In the genomic region with DNA sequence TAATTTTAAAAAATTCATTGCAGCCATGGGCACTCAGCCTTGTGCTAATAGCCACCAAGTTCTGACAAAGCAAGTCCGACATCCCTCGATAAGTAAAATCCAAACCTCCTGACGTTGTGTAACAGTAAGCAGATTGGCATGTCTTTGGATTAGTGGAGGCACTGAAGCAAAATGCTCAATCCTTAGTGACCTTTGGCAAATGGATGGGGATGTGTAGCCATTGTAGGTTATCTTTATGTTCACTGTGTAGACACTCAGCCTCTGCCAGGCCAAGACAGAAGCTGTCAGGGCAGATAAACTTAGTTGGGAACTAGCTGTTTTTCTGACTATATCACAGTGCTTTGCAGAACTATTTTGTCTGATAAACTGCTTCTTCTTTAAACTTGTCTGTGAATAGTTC, we compare ENCODE assay signal across 20 cellular contexts.
DNase-seq lines count a peak whose midpoint lies in the region; ATAC-seq, FAIRE-seq and TF ChIP-seq lines count a peak whose summit lies in the region.
"Had no signal": no experiment of that assay in that cellular context is flagged by ENCODE, and none has a peak within 500 bp of the region (broad histone marks: within the 10 kb centered on the region; RNA-seq: fewer than 3 reads in every experiment).

No MANE protein-coding gene starts in this region.

- CTCF ChIA-PET in K562 (lab: Yijun Ruan, JAX; ENCODE audit: low intra/inter-chr PET ratio) = no interaction called here

- H2AFZ ChIP-seq in K562 (ENCODE audit: low read depth, low read length) (no peak overlapping the region), GM23338 (no peak overlapping the region), trophoblast cell (ENCODE audit: insufficient read depth, low read length, poor library complexity) (no peak overlapping the region)
- H2AFZ ChIP-seq: PC-9 had no signal

- H3K4me2 ChIP-seq in K562 (ENCODE audit: insufficient read depth, low read length) = no peak overlapping the region
- H3K4me2 ChIP-seq in GM23338 = no peak overlapping the region
- no peak overlapping the region for H3K4me2 ChIP-seq in trophoblast cell (ENCODE audit: low read length)
- H3K4me2 ChIP-seq: KMS-11, PC-9 had no signal

- H3K27ac Mint-ChIP-seq in nephron = peak overlapping the region; percentile 40 to 86 (median 47)
- H3K27ac Mint-ChIP-seq in GM23338 = no peak overlapping the region
- H3K27ac Mint-ChIP-seq: CD4-positive, CD25-positive, alpha-beta regulatory T cell had no signal

- BruUV-seq in K562 (replicated peaks; lab: Mats Ljungman, UMichigan) = no TSS peak

- no peak overlapping the region for H3K18ac ChIP-seq in trophoblast cell (ENCODE audit: low read length)

- H3K9me1 ChIP-seq in K562 (ENCODE audit: control insufficient read depth, insufficient read depth, low read length) = no peaks in the 10 kb centered on the region

- H4K91ac ChIP-seq in trophoblast cell (ENCODE audit: low read depth, low read length) = no peak overlapping the region

- no peaks in the 10 kb centered on the region for H3K79me2 ChIP-seq in K562 (ENCODE audit: control insufficient read depth, insufficient read depth, low read length)
- H3K79me2 ChIP-seq in GM23338 (replicated peaks; ENCODE audit: insufficient read depth) = no peaks in the 10 kb centered on the region
- no peaks in the 10 kb centered on the region for H3K79me2 ChIP-seq in trophoblast cell (ENCODE audit: control insufficient read depth, insufficient read depth, low read length, poor library complexity)

- H4K20me1 ChIP-seq in K562 (replicated peaks; ENCODE audit: control insufficient read depth, insufficient read depth, low read length) (no peaks in the 10 kb centered on the region), GM23338 (replicated peaks; ENCODE audit: insufficient read depth) (no peaks in the 10 kb centered on the region)

- no peaks in the 10 kb centered on the region; a peak in 1 of 5 replicates for H3K4me1 ChIP-seq in K562 (replicated peaks in 1 of 2; ENCODE audit: control insufficient read depth in 2 of 2, insufficient read depth in 2 of 2, low read length in 2 of 2)
- peaks cover 0 to 18% of the 10 kb centered on the region in 2 donors for H3K4me1 ChIP-seq in uterus
- H3K4me1 ChIP-seq in GM23338 (ENCODE audit: insufficient read depth) = no peaks in the 10 kb centered on the region
- H3K4me1 ChIP-seq in trophoblast cell (ENCODE audit: control insufficient read depth in 1 of 2, insufficient read depth in 2 of 2, low read length in 2 of 2) = peaks cover 0 to 2% of the 10 kb centered on the region in 2 experiments

- H3K4me3 Mint-ChIP-seq in nephron = no peak overlapping the region
- no peak overlapping the region for H3K4me3 Mint-ChIP-seq in GM23338
- H3K4me3 Mint-ChIP-seq: CD4-positive, CD25-positive, alpha-beta regulatory T cell had no signal

- no peaks in the 10 kb centered on the region for H3F3A ChIP-seq in GM23338 (replicated peaks; ENCODE audit: low read depth)

- no peak for TF ChIP-seq EP300 in K562 (IDR thresholded peaks at IDR 0.05; ENCODE audit: low read length)

- TF ChIP-seq CTCF in WERI-Rb-1 (IDR thresholded peaks at IDR 0.05; ENCODE audit: low read depth, low read length) (no peak), K562 (IDR thresholded peaks at IDR 0.05 in 2 of 3, conservative IDR thresholded peaks at IDR 0.05 in 1 of 3; ENCODE audit: insufficient read depth in 2 of 3, low read depth in 1 of 3, low read length in 3 of 3) (no peak), nephron (IDR thresholded peaks at IDR 0.05; ENCODE audit: unreplicated experiment in 3 of 3) (no peak), uterus (IDR thresholded peaks at IDR 0.05) (no peak), GM23338 (conservative IDR thresholded peaks at IDR 0.05; ENCODE audit: low read depth in 2 of 2) (no peak)

- no peak overlapping the region for H3K14ac ChIP-seq in trophoblast cell (ENCODE audit: low read length)

- no peak overlapping the region for H4K8ac ChIP-seq in trophoblast cell (ENCODE audit: low read depth, low read length)

- peak; percentile 48 for FAIRE-seq in K562 (lab: Jason Lieb, UNC)
- FAIRE-seq: HTR-8/SVneo had no signal

- H3K27ac ChIP-seq in WERI-Rb-1 = no peak overlapping the region
- no peak overlapping the region for H3K27ac ChIP-seq in K562 (ENCODE audit: extremely low read depth, low read depth, low read length)
- H3K27ac ChIP-seq in uterus = peak overlapping the region; percentile 9 to 56
- H3K27ac ChIP-seq in GM23338 (ENCODE audit: low read depth) = no peak overlapping the region
- H3K27ac ChIP-seq in trophoblast cell (ENCODE audit: low read depth, low read length) = no peak overlapping the region
- H3K27ac ChIP-seq: KMS-11, PC-9 had no signal

- H3K9me3 Mint-ChIP-seq in nephron (peaks cover 2% of the 10 kb centered on the region), GM23338 (no peaks in the 10 kb centered on the region)

- H3K23ac ChIP-seq in trophoblast cell (ENCODE audit: low read length) = no peak overlapping the region

- POLR2A ChIA-PET in K562 (lab: Yijun Ruan, JAX) = interaction anchor here (0.8 kb wide), 1 partner anchor 7 kb away, joined by 3 read pairs; no protein-coding TSS in a partner anchor

- H3K4me3 ChIP-seq in WERI-Rb-1 (ENCODE audit: low read depth, low read length) = no peak overlapping the region
- H3K4me3 ChIP-seq in K562 = no peak overlapping the region
- no peak overlapping the region for H3K4me3 ChIP-seq in uterus
- no peak overlapping the region for H3K4me3 ChIP-seq in GM23338
- H3K4me3 ChIP-seq in trophoblast cell (ENCODE audit: low read depth, low read length) = no peak overlapping the region
- H3K4me3 ChIP-seq: PC-9 had no signal

- H3K9ac ChIP-seq in K562 (ENCODE audit: insufficient read depth in 1 of 2, low read depth in 2 of 2, low read length in 2 of 2) = no peak overlapping the region
- H3K9ac ChIP-seq in trophoblast cell (ENCODE audit: low read length) = no peak overlapping the region
- H3K9ac ChIP-seq: KMS-11 had no signal

- TF ChIP-seq POLR2A in K562 (conservative IDR thresholded peaks at IDR 0.05) (no peak), uterus (IDR thresholded peaks at IDR 0.05) (no peak)

- in situ Hi-C loops in K562 (cut with MboI) = no loop called here

- no peak overlapping the region for H2AK5ac ChIP-seq in trophoblast cell (ENCODE audit: low read length)

- H2BK5ac ChIP-seq in trophoblast cell (ENCODE audit: low read depth, low read length, poor library complexity) = no peak overlapping the region

- 3% methylated on average over 3 of the region's 3 CpGs for WGBS in K562 (ENCODE audit: insufficient coverage, low coverage, missing lambda C conversion rate)
- WGBS in trophoblast cell (ENCODE audit: extremely low coverage, insufficient coverage, insufficient read length) = no CpG with 5 or more reads among the region's 3 CpGs

- H3K4me1 Mint-ChIP-seq in nephron (peaks cover 63% of the 10 kb centered on the region), GM23338 (no peaks in the 10 kb centered on the region; the same call in 2 of the 3 replicates)
- H3K4me1 Mint-ChIP-seq: CD4-positive, CD25-positive, alpha-beta regulatory T cell had no signal

- peak; percentile 32 for DNase-seq in WERI-Rb-1
- DNase-seq in K562 (ENCODE audit: extremely low read depth in 1 of 4, low spot score in 3 of 4) = no peak
- no peak for DNase-seq in uterus
- DNase-seq in GM23338 (ENCODE audit: low spot score) = no peak
- no peak for DNase-seq in trophoblast cell
- DNase-seq: CD4-positive, CD25-positive, alpha-beta regulatory T cell; DMS79; GOT3; HCEC 1CT; NCI-H1092 treated with DMSO at 0.1 percent for 48 hours; NCI-H1436 treated with DMSO at 0.1 percent for 48 hours; NCI-H510A; NCI-H748 treated with DMSO at 0.1 percent for 48 hours; PC-9; RPMI8226; SHP77 had no signal

- no peak overlapping the region for H2BK12ac ChIP-seq in trophoblast cell (ENCODE audit: low read length)

- no peaks in the 10 kb centered on the region for H3K36me3 Mint-ChIP-seq in nephron (ENCODE audit: low read depth)
- H3K36me3 Mint-ChIP-seq in GM23338 (ENCODE audit: low read depth) = no peaks in the 10 kb centered on the region
- H3K36me3 Mint-ChIP-seq: CD4-positive, CD25-positive, alpha-beta regulatory T cell had no signal

- H3K9me2 ChIP-seq in GM23338 (ENCODE audit: insufficient read depth) = no peaks in the 10 kb centered on the region; the same call in 1 of the 2 replicates

- no peak overlapping the region for H2BK120ac ChIP-seq in trophoblast cell (ENCODE audit: insufficient read depth, low read length, poor library complexity)

- peaks cover 2% of the 10 kb centered on the region for H3K79me1 ChIP-seq in trophoblast cell (ENCODE audit: low read length)

- TF ChIP-seq RAD21 in K562 (CRISPR knock-in tag; conservative IDR thresholded peaks at IDR 0.05 in 1 of 2, IDR thresholded peaks at IDR 0.05 in 1 of 2) = no peak

- H3K36me3 ChIP-seq in WERI-Rb-1 = no peaks in the 10 kb centered on the region
- H3K36me3 ChIP-seq in K562 (ENCODE audit: control insufficient read depth, insufficient read depth, low read length) = no peaks in the 10 kb centered on the region
- H3K36me3 ChIP-seq in uterus = no peaks in the 10 kb centered on the region
- H3K36me3 ChIP-seq in GM23338 (ENCODE audit: insufficient read depth) = no peaks in the 10 kb centered on the region
- no peaks in the 10 kb centered on the region for H3K36me3 ChIP-seq in trophoblast cell (ENCODE audit: control insufficient read depth in 1 of 2, insufficient read depth in 2 of 2, low read length in 2 of 2)

- H3K27me3 Mint-ChIP-seq in nephron (ENCODE audit: low read depth) = peaks cover 2% of the 10 kb centered on the region
- H3K27me3 Mint-ChIP-seq in GM23338 (ENCODE audit: insufficient read depth, low read depth, poor library complexity) = peaks cover 4% of the 10 kb centered on the region

- intact Hi-C loops in K562 (cut with micrococcal nuclease) = no loop called here
- intact Hi-C loops in uterus (cut with DNase I; ENCODE audit: low total_unique reads) = no loop called here

- H3K9me3 ChIP-seq in WERI-Rb-1 (ENCODE audit: severe bottlenecking) (peaks cover 2% of the 10 kb centered on the region), K562 (replicated peaks; ENCODE audit: control insufficient read depth, insufficient read depth, low read depth, low read length) (no peaks in the 10 kb centered on the region), uterus (no peaks in the 10 kb centered on the region), trophoblast cell (ENCODE audit: insufficient read depth, low read depth, low read length) (no peaks in the 10 kb centered on the region)

- ATAC-seq in K562 (no peak), GM21825 (IDR thresholded peaks at IDR 0.05; ENCODE audit: unreplicated experiment) (no peak), GM23338 (no peak)

- no peak overlapping the region for H3K4ac ChIP-seq in trophoblast cell (ENCODE audit: low read depth, low read length)

- no peak overlapping the region for H4K12ac ChIP-seq in trophoblast cell (ENCODE audit: low read depth, low read length)

- no peaks in the 10 kb centered on the region for H3K27me3 ChIP-seq in WERI-Rb-1 (ENCODE audit: insufficient read depth, low read depth, severe bottlenecking)
- no peaks in the 10 kb centered on the region for H3K27me3 ChIP-seq in K562 (ENCODE audit: control insufficient read depth in 2 of 2, insufficient read depth in 2 of 2, low read length in 2 of 2)
- no peaks in the 10 kb centered on the region for H3K27me3 ChIP-seq in uterus
- H3K27me3 ChIP-seq in GM23338 (ENCODE audit: insufficient read depth) = 0 out of 2 replicates have a peak, but pooled peaks cover 3% of the 10 kb centered on the region
- H3K27me3 ChIP-seq in trophoblast cell (ENCODE audit: insufficient read depth, low read length) = no peaks in the 10 kb centered on the region

Comparison
In these comparisons a context has a peak if more than half of its experiments do, and no peak if none do; other contexts are left out.
1. H3K27ac ChIP-seq: peak in uterus (2 of 2); none in WERI-Rb-1 (single experiment), K562 (single experiment), GM23338 (single experiment) and trophoblast cell (single experiment).